Comparison of ENCODE assay signal across 8 cellular contexts in genomic region chr15:58331903-58332675, GRCh38.
DNase-seq lines count a peak whose midpoint lies in the region; ATAC-seq and TF ChIP-seq lines count a peak whose summit lies in the region.

No MANE protein-coding gene starts in this region.

- CTCF ChIA-PET in T-cell (lab: Charles Lee): interaction anchor here in 1 of 2 donors (0.5 kb wide), 1 partner anchor 139 kb away, joined by 3 read pairs; no protein-coding TSS in a partner anchor

- DNase-seq in EH (ENCODE audit: low read depth) (peak; percentile 100), HFFc6 (peak; percentile 99), NCI-H1105 treated with DMSO at 0.1 percent for 48 hours (lab: John Stamatoyannopoulos, UW) (peak; percentile 96), T-cell (peak; percentile 35 to 82 (median 68)), left cardiac atrium (peak; percentile 94), prostate gland (ENCODE audit: low spot score) (peak; percentile 95), upper lobe of left lung (peak in 1 of 2 donors; percentile 94)

- peak overlapping the region; percentile 87 for H3K4me3 Mint-ChIP-seq in HFFc6
- peak overlapping the region in 1 of 3 donors; percentile 56 for H3K4me3 Mint-ChIP-seq in T-cell

- H3K36me3 Mint-ChIP-seq in HFFc6 (ENCODE audit: low read depth) (peaks cover 11% of the 10 kb centered on the region), T-cell (no peaks in the 10 kb centered on the region)

- TF ChIP-seq POLR2A in prostate gland (IDR thresholded peaks at IDR 0.05): peak; percentile 42
- TF ChIP-seq POLR2A in upper lobe of left lung (IDR thresholded peaks at IDR 0.05): peak in 1 of 4 donors; percentile 61

- H3K4me3 ChIP-seq in prostate gland: no peak overlapping the region
- H3K4me3 ChIP-seq in upper lobe of left lung: no peak overlapping the region

- H3K27me3 ChIP-seq in prostate gland (replicated peaks; ENCODE audit: insufficient read depth) (no peaks in the 10 kb centered on the region), upper lobe of left lung (no peaks in the 10 kb centered on the region)

- H3K36me3 ChIP-seq in prostate gland (no peaks in the 10 kb centered on the region), upper lobe of left lung (no peaks in the 10 kb centered on the region)

- ATAC-seq in T-cell (replicated peaks in 1 of 4) (peak; percentile 86 to 99 (median 96)), left cardiac atrium (peak; percentile 97), upper lobe of left lung (ENCODE audit: low FRiP score in 2 of 2) (peak; percentile 95 to 96)

- peaks cover 10% of the 10 kb centered on the region for H3K27me3 Mint-ChIP-seq in HFFc6 (ENCODE audit: insufficient read depth)
- no peaks in the 10 kb centered on the region for H3K27me3 Mint-ChIP-seq in T-cell

- H3K9me3 ChIP-seq in prostate gland (no peaks in the 10 kb centered on the region), upper lobe of left lung (peaks cover 0 to 4% (median 1%) of the 10 kb centered on the region in 4 donors)

- H3K4me1 ChIP-seq in prostate gland (replicated peaks) (peaks cover 35% of the 10 kb centered on the region), upper lobe of left lung (peaks cover 30 to 39% (median 37%) of the 10 kb centered on the region in 4 donors)

- H3K9me3 Mint-ChIP-seq in HFFc6: peaks cover 5% of the 10 kb centered on the region
- peaks cover 0 to 4% (median 3%) of the 10 kb centered on the region in 3 donors for H3K9me3 Mint-ChIP-seq in T-cell

- POLR2A ChIA-PET in T-cell (lab: Charles Lee): no interaction called here

- intact Hi-C loops in left cardiac atrium (cut with DNase I): loop anchor here in 1 of 2 donors (5.0 kb wide), 1 partner anchor 105 kb away; no protein-coding TSS in a partner anchor
- intact Hi-C loops in prostate gland (cut with DNase I): loop anchor here (2.0 to 5.0 kb wide), 3 partner anchors 85 to 415 kb away; partner anchors contain the start of gene ADAM10

- TF ChIP-seq EP300 in upper lobe of left lung (IDR thresholded peaks at IDR 0.05): peak; percentile 54 to 95 (median 70)

- 3 to 20% (median 10%) methylated on average over 8 of the region's 8 CpGs for WGBS in adipose tissue, 3 donors
- WGBS in prostate gland: 2% methylated on average over 8 of the region's 8 CpGs
- 13 to 25% methylated on average over 8 of the region's 8 CpGs for WGBS in upper lobe of left lung, 2 donors

- H3K27ac ChIP-seq in adipose tissue (ENCODE audit: low read depth, low read length) (peak overlapping the region; percentile 79), prostate gland (peak overlapping the region; percentile 96 to 98), upper lobe of left lung (peak overlapping the region; percentile 75 to 89 (median 84))

- no peak for TF ChIP-seq CTCF in HFFc6 (IDR thresholded peaks at IDR 0.05)
- no peak for TF ChIP-seq CTCF in prostate gland (IDR thresholded peaks at IDR 0.05)
- TF ChIP-seq CTCF in upper lobe of left lung (IDR thresholded peaks at IDR 0.05): no peak

- peak overlapping the region; percentile 100 for H3K27ac Mint-ChIP-seq in HFFc6
- H3K27ac Mint-ChIP-seq in T-cell: peak overlapping the region; percentile 59 to 82

- H3K4me1 Mint-ChIP-seq in HFFc6 (ENCODE audit: low read depth) (peaks cover 42% of the 10 kb centered on the region), T-cell (peaks cover 35 to 39% (median 37%) of the 10 kb centered on the region in 3 donors)
